1 cellular context compared by ENCODE assay signal in genomic region chr10:108014902-108015177, GRCh38.
TF ChIP-seq lines count a peak whose summit lies in the region.

No MANE protein-coding gene starts in this region.

TF ChIP-seq in GM12878, 131 proteins besides CTCF, POLR2A, EP300 and RAD21 (continued from another document):
- TF ChIP-seq E2F8 (IDR thresholded peaks at IDR 0.05; ENCODE audit: low read depth, partially characterized antibody) = no peak
- peak; percentile 88; the same call in 1 of the 2 replicates for TF ChIP-seq JUND (IDR thresholded peaks at IDR 0.05; ENCODE audit: low read depth, low read length)
- no peak for TF ChIP-seq SIN3A (IDR thresholded peaks at IDR 0.05; ENCODE audit: low read depth, low read length)
- peak; percentile 86 to 96 for TF ChIP-seq IKZF2 (IDR thresholded peaks at IDR 0.05)
- TF ChIP-seq PKNOX1 (IDR thresholded peaks at IDR 0.05) = no peak
- no peak for TF ChIP-seq SUZ12 (IDR thresholded peaks at IDR 0.05; ENCODE audit: unreplicated experiment)
- no peak for TF ChIP-seq NRF1 (conservative IDR thresholded peaks at IDR 0.05; ENCODE audit: low read depth, low read length)
- no peak for TF ChIP-seq TCF12 (IDR thresholded peaks at IDR 0.05; ENCODE audit: low read depth, low read length)
- peak; percentile 91 for TF ChIP-seq IRF4 (IDR thresholded peaks at IDR 0.05; ENCODE audit: low read depth, low read length)
- no peak for TF ChIP-seq HDAC6 (IDR thresholded peaks at IDR 0.05; ENCODE audit: unreplicated experiment)
- no peak for TF ChIP-seq POLR2AphosphoS5 (IDR thresholded peaks at IDR 0.05; ENCODE audit: low read length)
- TF ChIP-seq CHD2 (IDR thresholded peaks at IDR 0.05; ENCODE audit: borderline replicate concordance, low read depth, low read length) = peak; percentile 50; the same call in 1 of the 2 replicates
- no peak for TF ChIP-seq LARP7 (IDR thresholded peaks at IDR 0.05)
- no peak; the same call in 1 of the 2 replicates for TF ChIP-seq ZNF384 (IDR thresholded peaks at IDR 0.05; ENCODE audit: borderline replicate concordance, low read depth, low read length)
- TF ChIP-seq YBX1 (IDR thresholded peaks at IDR 0.05) = no peak
- TF ChIP-seq GATAD2B (conservative IDR thresholded peaks at IDR 0.05; ENCODE audit: low read depth) = no peak
- TF ChIP-seq CEBPB (IDR thresholded peaks at IDR 0.05; ENCODE audit: borderline replicate concordance in 1 of 2, low read depth in 2 of 2, low read length in 2 of 2) = peak in 1 of 2 experiments; percentile 28; a peak in 1 of 4 replicates
- TF ChIP-seq RUNX3 (IDR thresholded peaks at IDR 0.05; ENCODE audit: low read length) = peak; percentile 91
- no peak for TF ChIP-seq HSF1 (IDR thresholded peaks at IDR 0.05; ENCODE audit: low read depth, low read length)
- TF ChIP-seq CREM (IDR thresholded peaks at IDR 0.05; ENCODE audit: low read depth) = peak; percentile 79; the same call in 1 of the 2 replicates
- no peak; the same call in 1 of the 2 replicates for TF ChIP-seq CREB1 (IDR thresholded peaks at IDR 0.05; ENCODE audit: low read depth)
- TF ChIP-seq NBN (IDR thresholded peaks at IDR 0.05) = no peak
- TF ChIP-seq PAX8 (IDR thresholded peaks at IDR 0.05) = no peak
- 0 out of 2 replicates have a peak, but pooled peaks have one; percentile 58 for TF ChIP-seq PAX5 (IDR thresholded peaks at IDR 0.05; ENCODE audit: borderline replicate concordance, low read depth, low read length)
- peak; percentile 52; the same call in 1 of the 2 replicates for TF ChIP-seq MLLT1 (IDR thresholded peaks at IDR 0.05)
- peak; percentile 48; the same call in 1 of the 2 replicates for TF ChIP-seq ZBED1 (IDR thresholded peaks at IDR 0.05; ENCODE audit: borderline replicate concordance)
- peak; percentile 60; the same call in 1 of the 2 replicates for TF ChIP-seq GABPA (IDR thresholded peaks at IDR 0.05; ENCODE audit: low read depth)
- TF ChIP-seq RB1 (IDR thresholded peaks at IDR 0.05; ENCODE audit: borderline replicate concordance) = no peak; the same call in 1 of the 2 replicates
- no peak for TF ChIP-seq ESRRA (IDR thresholded peaks at IDR 0.05; ENCODE audit: low read length)
- TF ChIP-seq BHLHE40 (IDR thresholded peaks at IDR 0.05; ENCODE audit: borderline replicate concordance in 1 of 2, low read depth in 2 of 2, low read length in 1 of 2) = peak; percentile 96 to 97
- TF ChIP-seq SREBF2 (IDR thresholded peaks at IDR 0.05; ENCODE audit: low read length) = no peak
- no peak for TF ChIP-seq HCFC1 (IDR thresholded peaks at IDR 0.05; ENCODE audit: low read length)
- peak; percentile 81; the same call in 1 of the 2 replicates for TF ChIP-seq RELB (IDR thresholded peaks at IDR 0.05; ENCODE audit: low read depth)
- no peak for TF ChIP-seq HDGF (IDR thresholded peaks at IDR 0.05)
- TF ChIP-seq EZH2 (IDR thresholded peaks at IDR 0.05; ENCODE audit: borderline replicate concordance, control insufficient read depth, low read depth, low read length) = no peak
- TF ChIP-seq MYC (IDR thresholded peaks at IDR 0.05; ENCODE audit: insufficient read depth, insufficient read length, insufficient replicate concordance, low read length, severe bottlenecking) = no peak
